ENCODE assay signal across 8 cellular contexts in genomic region chr10:80159166-80159888, GRCh38. TPM values are rescaled to one million over a fixed set of nuclear protein-coding genes. Genes with fewer than 3 reads are reported as not detected.
DNase-seq lines count a peak whose midpoint lies in the region; ATAC-seq, FAIRE-seq and TF ChIP-seq lines count a peak whose summit lies in the region.

No MANE protein-coding gene starts in this region.

- peak overlapping the region; percentile 50 for H3K9ac ChIP-seq in astrocyte (ENCODE audit: low read length)

- H3K27ac Mint-ChIP-seq in activated T-cell treated with anti-CD3 and anti-CD28 coated beads, Interleukin-2, amount 50 U/mL, for 72 hours = peak overlapping the region; percentile 81
- H3K27ac Mint-ChIP-seq in astrocyte (ENCODE audit: unreplicated experiment) (peak overlapping the region; percentile 80), mesothelial cell of epicardium (peak overlapping the region; percentile 86)

- in situ Hi-C loops in transverse colon (cut with MboI; ENCODE audit: low pct_ligation_motif_present in 1 of 4, low pct_unique_long_range_greater_than_20kb in 1 of 4, low sequenced_read_pairs in 3 of 4) = loop anchor here in 1 of 4 donors (10.0 kb wide), 1 partner anchor 55 kb away; no protein-coding TSS in a partner anchor

- peak overlapping the region; percentile 56 for H3K27ac ChIP-seq in astrocyte (ENCODE audit: low read depth, low read length)
- H3K27ac ChIP-seq in transverse colon = peak overlapping the region; percentile 74 to 84 (median 77)

- no peaks in the 10 kb centered on the region for H3K9me3 ChIP-seq in astrocyte (ENCODE audit: insufficient read depth, low read depth, low read length)
- no peaks in the 10 kb centered on the region for H3K9me3 ChIP-seq in transverse colon

- no peak for TF ChIP-seq EP300 in transverse colon (IDR thresholded peaks at IDR 0.05; ENCODE audit: low read depth)

- no peak overlapping the region for H3K4me3 Mint-ChIP-seq in activated T-cell treated with anti-CD3 and anti-CD28 coated beads, Interleukin-2, amount 50 U/mL, for 72 hours
- H3K4me3 Mint-ChIP-seq in astrocyte (ENCODE audit: unreplicated experiment) (no peak overlapping the region), mesothelial cell of epicardium (no peak overlapping the region)

- no peak for DNase-seq in activated T-cell treated with anti-CD3 and anti-CD28 coated beads, Interleukin-2, amount 50 U/mL, for 72 hours
- DNase-seq in activated T-cell treated with anti-CD3 and anti-CD28 coated beads, Interleukin-2, amount 50 U/mL, for 1 hour = no peak
- DNase-seq in astrocyte (ENCODE audit: low read depth) = no peak
- no peak for DNase-seq in mesothelial cell of epicardium (ENCODE audit: low spot score in 2 of 2, unreplicated experiment in 2 of 2)
- no peak for DNase-seq in transverse colon
- no peak for DNase-seq in RPMI8226
- DNase-seq in HPDE6-E6E7 (ENCODE audit: extremely low spot score) = no peak

- no peaks in the 10 kb centered on the region for H3K79me2 ChIP-seq in astrocyte (ENCODE audit: insufficient read depth, low read length)

- H3K27me3 ChIP-seq in astrocyte (ENCODE audit: insufficient read depth, low read length) (no peaks in the 10 kb centered on the region), transverse colon (no peaks in the 10 kb centered on the region)

- H3K36me3 Mint-ChIP-seq in activated T-cell treated with anti-CD3 and anti-CD28 coated beads, Interleukin-2, amount 50 U/mL, for 72 hours (ENCODE audit: insufficient read depth in 2 of 2) = peaks cover 22 to 43% of the 10 kb centered on the region in 2 donors
- H3K36me3 Mint-ChIP-seq in astrocyte (ENCODE audit: low read depth, unreplicated experiment) (peaks cover 50% of the 10 kb centered on the region), mesothelial cell of epicardium (peaks cover 70% of the 10 kb centered on the region)

- no peak for TF ChIP-seq CTCF in astrocyte (IDR thresholded peaks at IDR 0.05; ENCODE audit: insufficient read depth, low read depth, low read length)
- TF ChIP-seq CTCF in mesothelial cell of epicardium (IDR thresholded peaks at IDR 0.05; ENCODE audit: unreplicated experiment) = no peak
- TF ChIP-seq CTCF in transverse colon (IDR thresholded peaks at IDR 0.05) = no peak

- H3K4me2 ChIP-seq in astrocyte (ENCODE audit: low read length) = peak overlapping the region; percentile 70

- H3K36me3 ChIP-seq in astrocyte (ENCODE audit: insufficient read depth, low read length) (peaks cover 28% of the 10 kb centered on the region), transverse colon (peaks cover 0 to 55% (median 23%) of the 10 kb centered on the region in 4 donors)

- 87% methylated on average over 9 of the region's 9 CpGs; no CpG with 5 or more reads in 1 of the 2 donors for WGBS in transverse colon (ENCODE audit: low coverage in 1 of 2), 2 donors

- no peak for TF ChIP-seq POLR2A in transverse colon (IDR thresholded peaks at IDR 0.05)

- no peak for ATAC-seq in activated T-cell treated with anti-CD3 and anti-CD28 coated beads, Interleukin-2, amount 50 U/mL, for 72 hours (replicated peaks in 1 of 2)
- no peak for ATAC-seq in GM18907 (IDR thresholded peaks at IDR 0.05; ENCODE audit: unreplicated experiment)

- no peak for FAIRE-seq in astrocyte (lab: Jason Lieb, UNC)

- peaks cover 27% of the 10 kb centered on the region for H3K4me1 Mint-ChIP-seq in activated T-cell treated with anti-CD3 and anti-CD28 coated beads, Interleukin-2, amount 50 U/mL, for 72 hours (ENCODE audit: low read depth)
- peaks cover 52% of the 10 kb centered on the region for H3K4me1 Mint-ChIP-seq in astrocyte (ENCODE audit: low read depth, unreplicated experiment)
- H3K4me1 Mint-ChIP-seq in mesothelial cell of epicardium = peaks cover 28% of the 10 kb centered on the region

- H3K27me3 Mint-ChIP-seq in activated T-cell treated with anti-CD3 and anti-CD28 coated beads, Interleukin-2, amount 50 U/mL, for 72 hours (ENCODE audit: low read depth) = no peaks in the 10 kb centered on the region
- H3K27me3 Mint-ChIP-seq in astrocyte (ENCODE audit: low read depth, unreplicated experiment) = no peaks in the 10 kb centered on the region
- H3K27me3 Mint-ChIP-seq in mesothelial cell of epicardium (ENCODE audit: low read depth) = no peaks in the 10 kb centered on the region

- intact Hi-C loops in transverse colon (cut with DNase I; ENCODE audit: low total_unique reads) = loop anchor here (5.0 kb wide), 1 partner anchor 48 kb away; the partner anchor contains the start of gene ANXA11

- peaks cover 55% of the 10 kb centered on the region for H3K4me1 ChIP-seq in astrocyte (ENCODE audit: insufficient read depth, low read length)
- peaks cover 19 to 39% (median 23%) of the 10 kb centered on the region in 4 donors for H3K4me1 ChIP-seq in transverse colon

- H4K20me1 ChIP-seq in astrocyte (ENCODE audit: insufficient read depth, low read length) = peaks cover 30% of the 10 kb centered on the region

- no peak overlapping the region for H3K4me3 ChIP-seq in astrocyte (ENCODE audit: insufficient read depth, low read depth, low read length)
- H3K4me3 ChIP-seq in transverse colon = no peak overlapping the region

- H2AFZ ChIP-seq in astrocyte (ENCODE audit: low read depth, low read length) = no peak overlapping the region

- no peaks in the 10 kb centered on the region for H3K9me3 Mint-ChIP-seq in activated T-cell treated with anti-CD3 and anti-CD28 coated beads, Interleukin-2, amount 50 U/mL, for 72 hours
- H3K9me3 Mint-ChIP-seq in astrocyte (ENCODE audit: unreplicated experiment) (no peaks in the 10 kb centered on the region), mesothelial cell of epicardium (no peaks in the 10 kb centered on the region)

RNA-seq across cellular contexts. Expression of gene PLAC9, which starts 26.8 kb away (rescaled TPM):
- total RNA-seq in activated T-cell treated with anti-CD3 and anti-CD28 coated beads, Interleukin-2, amount 50 U/mL, for 72 hours = not detected
- total RNA-seq in astrocyte (1.5 and 2.3 TPM in 2 replicates), mesothelial cell of epicardium (24.0 to 30.3 TPM (median 25.1 TPM) in 3 replicates), transverse colon (1 to 10 TPM in 3 of 4 donors, not detected in 1; 1.7 to 6.6 (median 5.7) TPM)

RNA-seq across cellular contexts. Expression of gene ANXA11, which starts 46.0 kb away (rescaled TPM):
- 100 to 1,000 TPM; 207 to 229 TPM for total RNA-seq in activated T-cell treated with anti-CD3 and anti-CD28 coated beads, Interleukin-2, amount 50 U/mL, for 72 hours
- total RNA-seq in astrocyte = 102 and 122 TPM in 2 replicates
- total RNA-seq in mesothelial cell of epicardium = 215 to 238 TPM (median 226 TPM) in 3 replicates
- total RNA-seq in transverse colon = 100 to 1,000 TPM; 134 to 247 (median 219) TPM
